In the genomic region with DNA sequence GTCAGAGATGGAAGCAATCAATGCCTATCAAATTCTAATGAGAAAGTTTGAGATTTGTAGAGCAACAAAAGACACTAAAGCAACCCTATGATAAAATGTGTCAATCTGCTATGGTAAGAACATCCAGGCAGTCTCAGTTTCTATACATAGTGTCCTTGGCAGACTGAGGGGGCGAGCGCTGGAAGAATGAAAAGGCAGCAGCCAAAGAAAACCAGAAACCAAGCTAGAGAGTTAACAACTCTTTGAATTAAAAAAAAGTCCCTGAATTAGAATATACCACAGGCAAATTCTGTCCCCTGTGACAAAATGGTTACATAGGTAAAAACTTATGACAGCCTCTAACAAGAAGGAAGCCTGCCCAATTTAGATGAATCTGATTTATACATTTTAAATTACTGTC, we compare ENCODE assay signal across 1 cellular context.
A peak's percentile ranks its signal among the peaks of the same experiment; 100 is the strongest.
TF ChIP-seq lines count a peak whose summit lies in the region.

No MANE protein-coding gene starts in this region.

TF ChIP-seq in GM12878, 131 proteins besides CTCF, POLR2A, EP300 and RAD21 (continued from another document):
- TF ChIP-seq POU2F2 (IDR thresholded peaks at IDR 0.05; ENCODE audit: borderline replicate concordance, low read depth, low read length) (0 out of 3 replicates have a peak, but pooled peaks have one; percentile 30), MTA2 (IDR thresholded peaks at IDR 0.05; ENCODE audit: low read depth) (peak; percentile 38; the same call in 1 of the 2 replicates), ZNF622 (IDR thresholded peaks at IDR 0.05) (no peak), MEF2B (IDR thresholded peaks at IDR 0.05; ENCODE audit: partially characterized antibody, poor library complexity, severe bottlenecking) (peak; percentile 22), IKZF2 (IDR thresholded peaks at IDR 0.05) (peak; percentile 26 to 61; a peak in 2 of 4 replicates), SMC3 (IDR thresholded peaks at IDR 0.05; ENCODE audit: borderline replicate concordance, low read length) (no peak)
